8 cellular contexts compared by ENCODE assay signal in genomic region chr7:73717991-73718405, GRCh38. TPM values are rescaled to one million over a fixed set of nuclear protein-coding genes. Genes with fewer than 3 reads are reported as not detected.
DNase-seq lines count a peak whose midpoint lies in the region; ATAC-seq and TF ChIP-seq lines count a peak whose summit lies in the region.

No MANE protein-coding gene starts in this region.

- no peak for TF ChIP-seq POLR2A in gastroesophageal sphincter (IDR thresholded peaks at IDR 0.05)

- H3K27ac Mint-ChIP-seq in activated T-cell treated with anti-CD3 and anti-CD28 coated beads, Interleukin-2, amount 50 U/mL, for 24 hours, result peak overlapping the region; percentile 89

- no peaks in the 10 kb centered on the region for H3K9me3 ChIP-seq in OCI-LY3 (ENCODE audit: insufficient read depth, low read length)
- no peaks in the 10 kb centered on the region for H3K9me3 ChIP-seq in gastroesophageal sphincter

- peaks cover 35% of the 10 kb centered on the region for H3K4me1 Mint-ChIP-seq in activated T-cell treated with anti-CD3 and anti-CD28 coated beads, Interleukin-2, amount 50 U/mL, for 24 hours (ENCODE audit: low read depth)

- no peaks in the 10 kb centered on the region for H3K36me3 ChIP-seq in OCI-LY3 (replicated peaks; ENCODE audit: low read depth, low read length)
- H3K36me3 ChIP-seq in gastroesophageal sphincter, result no peaks in the 10 kb centered on the region

- peaks cover 4% of the 10 kb centered on the region; the same call in 1 of the 2 replicates for H4K20me1 ChIP-seq in OCI-LY3 (ENCODE audit: insufficient read depth, low read length)

- H2AFZ ChIP-seq in OCI-LY3 (ENCODE audit: low read depth, low read length), result no peak overlapping the region

- H3K27me3 ChIP-seq in OCI-LY3 (ENCODE audit: low read depth, low read length) (0 out of 2 replicates have a peak, but pooled peaks cover 3% of the 10 kb centered on the region), gastroesophageal sphincter (no peaks in the 10 kb centered on the region)

- H3K27ac ChIP-seq in OCI-LY3 (ENCODE audit: low read length), result no peak overlapping the region
- H3K27ac ChIP-seq in gastroesophageal sphincter, result peak overlapping the region in 3 of 4 donors; percentile 76 to 83 (median 80)

- peak overlapping the region; percentile 88 for H3K4me2 ChIP-seq in OCI-LY3 (ENCODE audit: low read length)

- TF ChIP-seq EP300 in gastroesophageal sphincter (IDR thresholded peaks at IDR 0.05), result no peak

- H3K27me3 Mint-ChIP-seq in activated T-cell treated with anti-CD3 and anti-CD28 coated beads, Interleukin-2, amount 50 U/mL, for 24 hours, result peaks cover 9% of the 10 kb centered on the region

- peak overlapping the region; percentile 93; the same call in 1 of the 2 replicates for H3K4me3 ChIP-seq in OCI-LY3 (ENCODE audit: low read length)
- peak overlapping the region in 1 of 2 donors; percentile 89 for H3K4me3 ChIP-seq in gastroesophageal sphincter

- peaks cover 5% of the 10 kb centered on the region; the same call in 1 of the 2 replicates for H3K79me2 ChIP-seq in OCI-LY3 (ENCODE audit: low read length)

- DNase-seq in GDM1 (lab: John Stamatoyannopoulos, UW), result peak; percentile 91
- peak; percentile 83 for DNase-seq in activated T-cell treated with anti-CD3 and anti-CD28 coated beads, Interleukin-2, amount 50 U/mL, for 24 hours
- peak; percentile 69 for DNase-seq in stimulated activated CD8-positive, alpha-beta memory T cell treated with anti-CD3 and anti-CD28 coated beads, Interleukin-12 subunit alpha, Interleukin-12 subunit beta, amount 100 ng/mL, for 1 hour (ENCODE audit: low read depth)
- DNase-seq in ecto neural progenitor cell (ENCODE audit: low spot score), result no peak
- DNase-seq in NCI-H2196 (lab: John Stamatoyannopoulos, UW; ENCODE audit: unreplicated experiment), result no peak
- no peak for DNase-seq in mucosa of gallbladder (ENCODE audit: low spot score)

- peak overlapping the region; percentile 81 for H3K4me3 Mint-ChIP-seq in activated T-cell treated with anti-CD3 and anti-CD28 coated beads, Interleukin-2, amount 50 U/mL, for 24 hours

- TF ChIP-seq CTCF in OCI-LY3 (IDR thresholded peaks at IDR 0.05; ENCODE audit: low read depth, low read length), result no peak
- no peak for TF ChIP-seq CTCF in gastroesophageal sphincter (IDR thresholded peaks at IDR 0.05)

- H3K36me3 Mint-ChIP-seq in activated T-cell treated with anti-CD3 and anti-CD28 coated beads, Interleukin-2, amount 50 U/mL, for 24 hours (ENCODE audit: low read depth), result peaks cover 17% of the 10 kb centered on the region

- H3K9ac ChIP-seq in OCI-LY3 (ENCODE audit: low read length), result no peak overlapping the region

- H3K9me3 Mint-ChIP-seq in activated T-cell treated with anti-CD3 and anti-CD28 coated beads, Interleukin-2, amount 50 U/mL, for 24 hours, result no peaks in the 10 kb centered on the region

- 50% methylated on average over 1 of the region's 10 CpGs; no CpG with 5 or more reads in 1 of the 2 donors for whole genome bisulfite sequencing in gastroesophageal sphincter (ENCODE audit: low coverage in 1 of 2), 2 donors

- no peak for ATAC-seq in gastroesophageal sphincter

- H3K4me1 ChIP-seq in OCI-LY3 (ENCODE audit: low read length) (peaks cover 11% of the 10 kb centered on the region), gastroesophageal sphincter (peaks cover 0 to 70% (median 35%) of the 10 kb centered on the region in 3 donors)

RNA-seq across cellular contexts. Expression of gene STX1A, which starts 1.5 kb away (rescaled TPM):
- total RNA-seq in gastroesophageal sphincter (10 to 100 TPM in 3 of 4 donors, 1 to 10 TPM in 1; 9.6 to 24.0 (median 15.2) TPM), mucosa of gallbladder (33.8 TPM)

RNA-seq across cellular contexts. Expression of gene ABHD11, which starts 20.6 kb away (rescaled TPM):
- 1 to 10 TPM; 5.6 to 8.5 (median 6.6) TPM for total RNA-seq in gastroesophageal sphincter
- 55.8 TPM for total RNA-seq in mucosa of gallbladder

RNA-seq across cellular contexts. Expression of gene BUD23, which starts 34.6 kb away (rescaled TPM):
- total RNA-seq in gastroesophageal sphincter, result 10 to 100 TPM; 41.5 to 65.0 (median 45.3) TPM
- total RNA-seq in mucosa of gallbladder, result 57.6 TPM

RNA-seq across cellular contexts. Expression of gene DNAJC30, which starts 34.7 kb away (rescaled TPM):
- total RNA-seq in gastroesophageal sphincter, result 1 to 10 TPM; 2.3 to 9.3 (median 5.3) TPM
- total RNA-seq in mucosa of gallbladder, result 15.9 TPM

RNA-seq across cellular contexts. Expression of gene VPS37D, which starts 50.4 kb away (rescaled TPM):
- total RNA-seq in gastroesophageal sphincter (1 to 10 TPM; 2.6 to 7.0 (median 3.2) TPM), mucosa of gallbladder (13.5 TPM)

Comparison
In these comparisons a context has a peak if more than half of its experiments do, and no peak if none do; other contexts are left out.
1. DNase-seq: peak in GDM1 (single experiment), activated T-cell treated with anti-CD3 and anti-CD28 coated beads, Interleukin-2, amount 50 U/mL, for 24 hours (single experiment) and stimulated activated CD8-positive, alpha-beta memory T cell treated with anti-CD3 and anti-CD28 coated beads, Interleukin-12 subunit alpha, Interleukin-12 subunit beta, amount 100 ng/mL, for 1 hour (single experiment); none in ecto neural progenitor cell (single experiment), NCI-H2196 (single experiment) and mucosa of gallbladder (single experiment).